38 cellular contexts compared by ENCODE assay signal in genomic region chr18:43213816-43214215, GRCh38.
"Had no signal": no experiment of that assay in that cellular context is flagged by ENCODE, and none has a peak within 500 bp of the region (broad histone marks: within the 10 kb centered on the region; RNA-seq: fewer than 3 reads in every experiment).

No MANE protein-coding gene starts in this region.

- DNase-seq: activated CD4-positive, alpha-beta memory T cell treated with anti-CD3 and anti-CD28 coated beads, Interleukin-2, amount 10 ng/mL, durations not matched to agents 7 days and 5 days; activated CD4-positive, alpha-beta T cell treated with anti-CD3 and anti-CD28 coated beads for 1 hour; activated CD4-positive, alpha-beta T cell treated with anti-CD3 and anti-CD28 coated beads for 36 hours; activated CD4-positive, alpha-beta T cell treated with anti-CD3 and anti-CD28 coated beads for 48 hours; activated CD4-positive, alpha-beta T cell treated with anti-CD3 and anti-CD28 coated beads, Interleukin-2, amount 10 ng/mL, durations not matched to agents 7 days and 5 days; activated CD4-positive, alpha-beta T cell treated with anti-CD3 and anti-CD28 coated beads, Interleukin-2, amount 50 U/mL, for 48 hours; activated CD4-positive, CD25-positive, alpha-beta regulatory T cell; activated CD8-positive, alpha-beta memory T cell treated with anti-CD3 and anti-CD28 coated beads for 24 hours; activated CD8-positive, alpha-beta memory T cell treated with anti-CD3 and anti-CD28 coated beads, Interleukin-2, amount 10 ng/mL, durations not matched to agents 7 days and 5 days; activated CD8-positive, alpha-beta memory T cell treated with anti-CD3 and anti-CD28 coated beads, Interleukin-2, amount 50 U/mL, for 48 hours; activated CD8-positive, alpha-beta T cell treated with anti-CD3 and anti-CD28 coated beads, Interleukin-2, amount 10 ng/mL, durations not matched to agents 7 days and 5 days; activated effector memory CD4-positive, alpha-beta T cell treated with Interleukin-2 at 50 U/mL for 16 hours; activated gamma-delta T cell; activated naive CD4-positive, alpha-beta T cell treated with anti-CD3 and anti-CD28 coated beads, Interleukin-2, amount 10 ng/mL, durations not matched to agents 7 days and 5 days; activated naive CD4-positive, alpha-beta T cell treated with Interleukin-2 at 50 U/mL for 16 hours; activated naive CD8-positive, alpha-beta T cell treated with anti-CD3 and anti-CD28 coated beads, Interleukin-2, amount 10 ng/mL, durations not matched to agents 7 days and 5 days; activated naive CD8-positive, alpha-beta T cell treated with anti-CD3 and anti-CD28 coated beads, Interleukin-2, amount 50 U/mL, for 24 hours; activated T-cell treated with anti-CD3 and anti-CD28 coated beads, Interleukin-2, amount 50 U/mL, for 24 hours; activated T-cell treated with anti-CD3 and anti-CD28 coated beads, Interleukin-2, amount 50 U/mL, for 48 hours; amygdala; anterior cingulate cortex; caudate nucleus; T-helper 2 cell; T-helper 9 cell had no signal

- H3K36me3 ChIP-seq: ascending aorta, cardiac muscle cell had no signal

- ATAC-seq: activated CD4-positive, alpha-beta T cell treated with anti-CD3 and anti-CD28 coated beads for 36 hours; activated CD4-positive, CD25-positive, alpha-beta regulatory T cell treated with anti-CD3 and anti-CD28 coated beads, Interleukin-2, amount 50 U/mL, for 24 hours; activated CD8-positive, alpha-beta memory T cell treated with anti-CD3 and anti-CD28 coated beads, Interleukin-2, amount 10 ng/mL, durations not matched to agents 7 days and 5 days; activated CD8-positive, alpha-beta T cell treated with anti-CD3 and anti-CD28 coated beads, Interleukin-2, amount 10 ng/mL, durations not matched to agents 7 days and 5 days; activated naive CD8-positive, alpha-beta T cell treated with anti-CD3 and anti-CD28 coated beads, Interleukin-2, amount 50 U/mL, for 24 hours had no signal

- H3K4me3 Mint-ChIP-seq: activated CD4-positive, alpha-beta memory T cell treated with anti-CD3 and anti-CD28 coated beads, Interleukin-2, amount 10 ng/mL, durations not matched to agents 7 days and 5 days; activated CD4-positive, alpha-beta T cell treated with anti-CD3 and anti-CD28 coated beads for 36 hours; activated CD4-positive, alpha-beta T cell treated with anti-CD3 and anti-CD28 coated beads, Interleukin-2, amount 10 ng/mL, durations not matched to agents 7 days and 5 days; activated CD8-positive, alpha-beta memory T cell treated with anti-CD3 and anti-CD28 coated beads, Interleukin-2, amount 10 ng/mL, durations not matched to agents 7 days and 5 days; activated CD8-positive, alpha-beta T cell treated with anti-CD3 and anti-CD28 coated beads, Interleukin-2, amount 10 ng/mL, durations not matched to agents 7 days and 5 days; activated naive CD4-positive, alpha-beta T cell treated with anti-CD3 and anti-CD28 coated beads, Interleukin-2, amount 10 ng/mL, durations not matched to agents 7 days and 5 days; activated naive CD4-positive, alpha-beta T cell treated with anti-CD3 and anti-CD28 coated beads, Interleukin-2, amount 50 U/mL, for 24 hours; activated naive CD8-positive, alpha-beta T cell; activated naive CD8-positive, alpha-beta T cell treated with anti-CD3 and anti-CD28 coated beads, Interleukin-2, amount 10 ng/mL, durations not matched to agents 7 days and 5 days; activated naive CD8-positive, alpha-beta T cell treated with anti-CD3 and anti-CD28 coated beads, Interleukin-2, amount 50 U/mL, for 24 hours; activated T-cell treated with anti-CD3 and anti-CD28 coated beads, Interleukin-2, amount 50 U/mL, for 24 hours; brain; central memory CD8-positive, alpha-beta T cell; T-helper 1 cell treated with Interleukin-12 subunit alpha and Interleukin-12 subunit beta and Interleukin-4 antibody, amounts not matched to agents 30 μg/mL and 1 μg/mL, for 36 hours; T-helper 2 cell treated with Interferon-gamma antibody and Interleukin-4, amounts not matched to agents 5 μg/mL and 100 μg/mL, for 36 hours had no signal

- H3K27ac ChIP-seq: ascending aorta, cardiac muscle cell, VCaP had no signal

- H3K27me3 Mint-ChIP-seq: activated CD4-positive, alpha-beta memory T cell treated with anti-CD3 and anti-CD28 coated beads, Interleukin-2, amount 10 ng/mL, durations not matched to agents 7 days and 5 days; activated CD4-positive, alpha-beta T cell treated with anti-CD3 and anti-CD28 coated beads for 36 hours; activated CD4-positive, alpha-beta T cell treated with anti-CD3 and anti-CD28 coated beads, Interleukin-2, amount 10 ng/mL, durations not matched to agents 7 days and 5 days; activated CD8-positive, alpha-beta memory T cell treated with anti-CD3 and anti-CD28 coated beads, Interleukin-2, amount 10 ng/mL, durations not matched to agents 7 days and 5 days; activated naive CD4-positive, alpha-beta T cell treated with anti-CD3 and anti-CD28 coated beads, Interleukin-2, amount 10 ng/mL, durations not matched to agents 7 days and 5 days; activated naive CD4-positive, alpha-beta T cell treated with anti-CD3 and anti-CD28 coated beads, Interleukin-2, amount 50 U/mL, for 24 hours; activated naive CD8-positive, alpha-beta T cell; activated naive CD8-positive, alpha-beta T cell treated with anti-CD3 and anti-CD28 coated beads, Interleukin-2, amount 10 ng/mL, durations not matched to agents 7 days and 5 days; activated naive CD8-positive, alpha-beta T cell treated with anti-CD3 and anti-CD28 coated beads, Interleukin-2, amount 50 U/mL, for 24 hours; activated T-cell treated with anti-CD3 and anti-CD28 coated beads, Interleukin-2, amount 50 U/mL, for 24 hours; brain; central memory CD8-positive, alpha-beta T cell had no signal

- H3K4me3 ChIP-seq: ascending aorta, cardiac muscle cell had no signal

- H3K27me3 ChIP-seq: ascending aorta, cardiac muscle cell had no signal

- H3K4me1 Mint-ChIP-seq: activated CD4-positive, alpha-beta memory T cell treated with anti-CD3 and anti-CD28 coated beads, Interleukin-2, amount 10 ng/mL, durations not matched to agents 7 days and 5 days; activated CD4-positive, alpha-beta T cell treated with anti-CD3 and anti-CD28 coated beads for 36 hours; activated CD4-positive, alpha-beta T cell treated with anti-CD3 and anti-CD28 coated beads, Interleukin-2, amount 10 ng/mL, durations not matched to agents 7 days and 5 days; activated CD8-positive, alpha-beta memory T cell treated with anti-CD3 and anti-CD28 coated beads, Interleukin-2, amount 10 ng/mL, durations not matched to agents 7 days and 5 days; activated naive CD4-positive, alpha-beta T cell treated with anti-CD3 and anti-CD28 coated beads, Interleukin-2, amount 10 ng/mL, durations not matched to agents 7 days and 5 days; activated naive CD4-positive, alpha-beta T cell treated with anti-CD3 and anti-CD28 coated beads, Interleukin-2, amount 50 U/mL, for 24 hours; activated naive CD8-positive, alpha-beta T cell treated with anti-CD3 and anti-CD28 coated beads, Interleukin-2, amount 10 ng/mL, durations not matched to agents 7 days and 5 days; activated naive CD8-positive, alpha-beta T cell treated with anti-CD3 and anti-CD28 coated beads, Interleukin-2, amount 50 U/mL, for 24 hours; brain; central memory CD8-positive, alpha-beta T cell had no signal

- H3K4me1 ChIP-seq: ascending aorta had no signal

- H3K9me3 ChIP-seq: ascending aorta had no signal

- H3K9me3 Mint-ChIP-seq: brain had no signal

- FAIRE-seq: bronchial epithelial cell, colon, TTC549 had no signal

- H3K27ac Mint-ChIP-seq: activated CD4-positive, alpha-beta memory T cell treated with anti-CD3 and anti-CD28 coated beads, Interleukin-2, amount 10 ng/mL, durations not matched to agents 7 days and 5 days; activated CD4-positive, alpha-beta T cell treated with anti-CD3 and anti-CD28 coated beads for 36 hours; activated CD4-positive, alpha-beta T cell treated with anti-CD3 and anti-CD28 coated beads, Interleukin-2, amount 10 ng/mL, durations not matched to agents 7 days and 5 days; activated CD8-positive, alpha-beta memory T cell treated with anti-CD3 and anti-CD28 coated beads, Interleukin-2, amount 10 ng/mL, durations not matched to agents 7 days and 5 days; activated CD8-positive, alpha-beta T cell treated with anti-CD3 and anti-CD28 coated beads, Interleukin-2, amount 10 ng/mL, durations not matched to agents 7 days and 5 days; activated naive CD4-positive, alpha-beta T cell treated with anti-CD3 and anti-CD28 coated beads, Interleukin-2, amount 10 ng/mL, durations not matched to agents 7 days and 5 days; activated naive CD4-positive, alpha-beta T cell treated with anti-CD3 and anti-CD28 coated beads, Interleukin-2, amount 50 U/mL, for 24 hours; activated naive CD8-positive, alpha-beta T cell; activated naive CD8-positive, alpha-beta T cell treated with anti-CD3 and anti-CD28 coated beads, Interleukin-2, amount 10 ng/mL, durations not matched to agents 7 days and 5 days; activated naive CD8-positive, alpha-beta T cell treated with anti-CD3 and anti-CD28 coated beads, Interleukin-2, amount 50 U/mL, for 24 hours; activated T-cell treated with anti-CD3 and anti-CD28 coated beads, Interleukin-2, amount 50 U/mL, for 24 hours; activated T-helper 2 cell treated with anti-CD3 and anti-CD28 coated beads, Interferon-gamma antibody, Interleukin-2, Interleukin-4, amounts not matched to agents 10 μg/mL and 5 μg/mL and 100 μg/mL, durations not matched to agents 14 hours and 24 hours and 36 hours; brain; T-helper 1 cell treated with Interleukin-12 subunit alpha and Interleukin-12 subunit beta and Interleukin-4 antibody, amounts not matched to agents 30 μg/mL and 1 μg/mL, for 36 hours; T-helper 2 cell treated with Interferon-gamma antibody and Interleukin-4, amounts not matched to agents 5 μg/mL and 100 μg/mL, for 36 hours had no signal

- H3K36me3 Mint-ChIP-seq: activated CD8-positive, alpha-beta memory T cell treated with anti-CD3 and anti-CD28 coated beads, Interleukin-2, amount 10 ng/mL, durations not matched to agents 7 days and 5 days; activated naive CD4-positive, alpha-beta T cell treated with anti-CD3 and anti-CD28 coated beads, Interleukin-2, amount 10 ng/mL, durations not matched to agents 7 days and 5 days; activated naive CD4-positive, alpha-beta T cell treated with anti-CD3 and anti-CD28 coated beads, Interleukin-2, amount 50 U/mL, for 24 hours; activated naive CD8-positive, alpha-beta T cell; activated naive CD8-positive, alpha-beta T cell treated with anti-CD3 and anti-CD28 coated beads, Interleukin-2, amount 10 ng/mL, durations not matched to agents 7 days and 5 days; brain had no signal
